1 cellular context compared by ENCODE assay signal in the genomic region with DNA sequence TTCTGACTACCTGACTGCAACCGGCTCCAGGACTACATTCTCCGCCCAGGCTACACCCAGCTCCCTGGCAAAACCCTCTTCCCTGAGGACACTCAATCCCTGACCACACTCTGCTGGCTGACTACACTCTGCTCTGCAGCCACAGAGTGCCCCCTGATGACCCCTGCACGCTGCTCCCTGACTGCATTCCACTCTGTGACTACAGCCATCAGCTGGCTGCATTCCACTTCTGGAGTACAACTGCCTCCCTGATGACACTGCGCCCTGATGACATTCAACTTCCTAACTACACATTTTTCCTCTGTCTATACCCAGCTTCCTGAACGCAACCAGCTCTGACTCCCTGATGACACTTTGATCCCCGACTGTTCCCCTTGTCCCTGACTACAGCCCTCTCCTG.
A peak's percentile ranks its signal among the peaks of the same experiment; 100 is the strongest.
TF ChIP-seq lines count a peak whose summit lies in the region.

No MANE protein-coding gene starts in this region.

TF ChIP-seq in IMR-90, 13 proteins besides CTCF, POLR2A, EP300 and RAD21 (continued from another document):
- TF ChIP-seq BHLHE40 (IDR thresholded peaks at IDR 0.05; ENCODE audit: low read depth, low read length) (peak; percentile 99), MAZ (IDR thresholded peaks at IDR 0.05; ENCODE audit: borderline replicate concordance, low read depth, low read length) (0 out of 2 replicates have a peak, but pooled peaks have one; percentile 16)
